17 cellular contexts compared by ENCODE assay signal in genomic region chr7:45020915-45021314, GRCh38. TPM values are rescaled to one million over a fixed set of nuclear protein-coding genes. Genes with fewer than 3 reads are reported as not detected.
DNase-seq lines count a peak whose midpoint lies in the region; ATAC-seq lines count a peak whose summit lies in the region.
"Had no signal": no experiment of that assay in that cellular context is flagged by ENCODE, and none has a peak within 500 bp of the region (broad histone marks: within the 10 kb centered on the region; RNA-seq: fewer than 3 reads in every experiment).

No MANE protein-coding gene starts in this region.

- no peak for DNase-seq in CD8-positive, alpha-beta memory T cell
- no peak for DNase-seq in activated T-helper 2 cell treated with anti-CD3 and anti-CD28 coated beads, Interferon-gamma antibody, Interleukin-2, Interleukin-4, amounts not matched to agents 10 μg/mL and 5 μg/mL and 100 μg/mL, durations not matched to agents 14 hours and 24 hours and 36 hours (ENCODE audit: low spot score)
- DNase-seq in naive B cell, result no peak
- no peak for DNase-seq in effector CD8-positive, alpha-beta T cell (lab: John Stamatoyannopoulos, UW)
- DNase-seq: activated CD4-positive, alpha-beta T cell treated with anti-CD3 and anti-CD28 coated beads for 4 hours; activated naive CD4-positive, alpha-beta T cell; foreskin melanocyte; hippocampal formation; NCI-H1436; pancreas; stimulated activated naive CD4-positive, alpha-beta T cell had no signal

- no peak overlapping the region for H3K4me3 ChIP-seq in BLaER1 treated with 17β-estradiol and CSF1 and Interleukin-3, amounts not matched to agents 10 nM and 100 nM
- no peak overlapping the region for H3K4me3 ChIP-seq in CD8-positive, alpha-beta memory T cell (ENCODE audit: low read length)
- H3K4me3 ChIP-seq: ascending aorta, pancreas, thoracic aorta had no signal

- H4K20me1 ChIP-seq in BLaER1 treated with 17β-estradiol and CSF1 and Interleukin-3, amounts not matched to agents 10 nM and 100 nM, result peaks cover 0 to 72% (median 0%) of the 10 kb centered on the region in 11 experiments; a peak in 5 of 22 replicates

- no peaks in the 10 kb centered on the region for H3K27me3 Mint-ChIP-seq in CD8-positive, alpha-beta memory T cell
- H3K27me3 Mint-ChIP-seq in activated T-helper 2 cell treated with anti-CD3 and anti-CD28 coated beads, Interferon-gamma antibody, Interleukin-2, Interleukin-4, amounts not matched to agents 10 μg/mL and 5 μg/mL and 100 μg/mL, durations not matched to agents 14 hours and 24 hours and 36 hours (ENCODE audit: low read depth), result no peaks in the 10 kb centered on the region
- H3K27me3 Mint-ChIP-seq in naive B cell, result no peaks in the 10 kb centered on the region
- H3K27me3 Mint-ChIP-seq: central memory CD8-positive, alpha-beta T cell had no signal

- POLR2A ChIA-PET in CD8-positive, alpha-beta memory T cell (lab: Charles Lee), result interaction anchor here (1.8 kb wide), 1 partner anchor 19 kb away, joined by 7 read pairs; no protein-coding TSS in a partner anchor

- H3K4me2 ChIP-seq in BLaER1 treated with 17β-estradiol and CSF1 and Interleukin-3, amounts not matched to agents 10 nM and 100 nM, result peak overlapping the region; percentile 21 to 71 (median 46); a peak in 21 of 22 replicates

- H3K36me3 Mint-ChIP-seq in CD8-positive, alpha-beta memory T cell, result peaks cover 7 to 21% (median 10%) of the 10 kb centered on the region in 3 donors
- peaks cover 42% of the 10 kb centered on the region for H3K36me3 Mint-ChIP-seq in activated T-helper 2 cell treated with anti-CD3 and anti-CD28 coated beads, Interferon-gamma antibody, Interleukin-2, Interleukin-4, amounts not matched to agents 10 μg/mL and 5 μg/mL and 100 μg/mL, durations not matched to agents 14 hours and 24 hours and 36 hours (ENCODE audit: low read depth)
- H3K36me3 Mint-ChIP-seq in naive B cell, result peaks cover 9 to 13% of the 10 kb centered on the region in 2 donors

- CTCF ChIA-PET in CD8-positive, alpha-beta memory T cell (lab: Charles Lee), result interaction anchor here (1.0 to 2.9 kb wide), 2 partner anchors 47 to 173 kb away, joined by 3 to 9 read pairs; partner anchors contain the start of gene H2AZ2

- peak overlapping the region in 10 of 11 experiments; percentile 12 to 71 (median 54); a peak in 15 of 22 replicates for H3K27ac ChIP-seq in BLaER1 treated with 17β-estradiol and CSF1 and Interleukin-3, amounts not matched to agents 10 nM and 100 nM
- H3K27ac ChIP-seq in CD8-positive, alpha-beta memory T cell (ENCODE audit: low read depth, low read length), result no peak overlapping the region
- H3K27ac ChIP-seq: ascending aorta, pancreas, thoracic aorta had no signal

- no peak for ATAC-seq in naive B cell (ENCODE audit: low read depth in 2 of 2)
- no peak for ATAC-seq in HG02623 (IDR thresholded peaks at IDR 0.05; ENCODE audit: unreplicated experiment)
- ATAC-seq in GM21619 (IDR thresholded peaks at IDR 0.05; ENCODE audit: unreplicated experiment), result no peak
- ATAC-seq: pancreas had no signal

- H3K4me1 ChIP-seq in BLaER1 treated with 17β-estradiol and CSF1 and Interleukin-3, amounts not matched to agents 10 nM and 100 nM, result peaks cover 34 to 59% (median 45%) of the 10 kb centered on the region in 10 experiments
- H3K4me1 ChIP-seq in CD8-positive, alpha-beta memory T cell (ENCODE audit: insufficient read depth, low read length), result peaks cover 23% of the 10 kb centered on the region
- H3K4me1 ChIP-seq: ascending aorta, pancreas had no signal

- intact Hi-C loops in activated T-helper 2 cell treated with anti-CD3 and anti-CD28 coated beads, Interferon-gamma antibody, Interleukin-2, Interleukin-4, amounts not matched to agents 10 μg/mL and 5 μg/mL and 100 μg/mL, durations not matched to agents 14 hours and 24 hours and 36 hours (cut with micrococcal nuclease), result no loop called here

- H3K4me3 Mint-ChIP-seq in CD8-positive, alpha-beta memory T cell, result no peak overlapping the region
- no peak overlapping the region for H3K4me3 Mint-ChIP-seq in activated T-helper 2 cell treated with anti-CD3 and anti-CD28 coated beads, Interferon-gamma antibody, Interleukin-2, Interleukin-4, amounts not matched to agents 10 μg/mL and 5 μg/mL and 100 μg/mL, durations not matched to agents 14 hours and 24 hours and 36 hours (ENCODE audit: low read depth)
- H3K4me3 Mint-ChIP-seq in naive B cell, result peak overlapping the region in 1 of 8 donors; percentile 26
- H3K4me3 Mint-ChIP-seq: central memory CD8-positive, alpha-beta T cell had no signal

- peaks cover 37 to 61% (median 50%) of the 10 kb centered on the region in 3 donors for H3K4me1 Mint-ChIP-seq in CD8-positive, alpha-beta memory T cell
- peaks cover 38% of the 10 kb centered on the region for H3K4me1 Mint-ChIP-seq in activated T-helper 2 cell treated with anti-CD3 and anti-CD28 coated beads, Interferon-gamma antibody, Interleukin-2, Interleukin-4, amounts not matched to agents 10 μg/mL and 5 μg/mL and 100 μg/mL, durations not matched to agents 14 hours and 24 hours and 36 hours (ENCODE audit: low read depth)
- H3K4me1 Mint-ChIP-seq in naive B cell, result peaks cover 26 to 38% (median 29%) of the 10 kb centered on the region in 3 donors

- no peaks in the 10 kb centered on the region for H3K9me3 Mint-ChIP-seq in CD8-positive, alpha-beta memory T cell
- H3K9me3 Mint-ChIP-seq in activated T-helper 2 cell treated with anti-CD3 and anti-CD28 coated beads, Interferon-gamma antibody, Interleukin-2, Interleukin-4, amounts not matched to agents 10 μg/mL and 5 μg/mL and 100 μg/mL, durations not matched to agents 14 hours and 24 hours and 36 hours, result no peaks in the 10 kb centered on the region
- no peaks in the 10 kb centered on the region for H3K9me3 Mint-ChIP-seq in naive B cell
- H3K9me3 Mint-ChIP-seq: central memory CD8-positive, alpha-beta T cell had no signal

- H3K27ac Mint-ChIP-seq in CD8-positive, alpha-beta memory T cell, result peak overlapping the region in 5 of 8 donors; percentile 51 to 66 (median 57)
- peak overlapping the region; percentile 69 for H3K27ac Mint-ChIP-seq in activated T-helper 2 cell treated with anti-CD3 and anti-CD28 coated beads, Interferon-gamma antibody, Interleukin-2, Interleukin-4, amounts not matched to agents 10 μg/mL and 5 μg/mL and 100 μg/mL, durations not matched to agents 14 hours and 24 hours and 36 hours
- H3K27ac Mint-ChIP-seq in naive B cell, result peak overlapping the region in 4 of 6 donors; percentile 12 to 86 (median 58)

- H3K27me3 ChIP-seq in BLaER1 treated with 17β-estradiol and CSF1 and Interleukin-3, amounts not matched to agents 10 nM and 100 nM, result no peaks in the 10 kb centered on the region
- no peaks in the 10 kb centered on the region for H3K27me3 ChIP-seq in CD8-positive, alpha-beta memory T cell (ENCODE audit: insufficient read depth, low read length, poor library complexity, severe bottlenecking)
- H3K27me3 ChIP-seq: ascending aorta, pancreas had no signal

- peaks cover 0 to 34% (median 12%) of the 10 kb centered on the region in 11 experiments; a peak in 17 of 22 replicates for H3K9me3 ChIP-seq in BLaER1 treated with 17β-estradiol and CSF1 and Interleukin-3, amounts not matched to agents 10 nM and 100 nM (replicated peaks in 1 of 11)
- no peaks in the 10 kb centered on the region for H3K9me3 ChIP-seq in CD8-positive, alpha-beta memory T cell (ENCODE audit: low read length)
- H3K9me3 ChIP-seq: ascending aorta, pancreas, thoracic aorta had no signal

- peak overlapping the region in 7 of 11 experiments; percentile 5 to 52 (median 36); a peak in 7 of 22 replicates for H3K9ac ChIP-seq in BLaER1 treated with 17β-estradiol and CSF1 and Interleukin-3, amounts not matched to agents 10 nM and 100 nM

- H3K36me3 ChIP-seq in BLaER1 treated with 17β-estradiol and CSF1 and Interleukin-3, amounts not matched to agents 10 nM and 100 nM, result peaks cover 15 to 44% (median 28%) of the 10 kb centered on the region in 11 experiments; a peak in 21 of 22 replicates
- H3K36me3 ChIP-seq in CD8-positive, alpha-beta memory T cell (ENCODE audit: insufficient read depth, low read length), result no peaks in the 10 kb centered on the region
- H3K36me3 ChIP-seq: ascending aorta, pancreas, thoracic aorta had no signal

RNA-seq across cellular contexts. Expression of gene CCM2, which starts 20.9 kb away (rescaled TPM):
- total RNA-seq in CD8-positive, alpha-beta memory T cell, result 10 to 100 TPM; 70.6 to 74.8 TPM
- polyA plus RNA-seq in CD8-positive, alpha-beta memory T cell, result 81.1 TPM
- total RNA-seq in activated T-helper 2 cell treated with anti-CD3 and anti-CD28 coated beads, Interferon-gamma antibody, Interleukin-2, Interleukin-4, amounts not matched to agents 10 μg/mL and 5 μg/mL and 100 μg/mL, durations not matched to agents 14 hours and 24 hours and 36 hours, result 61.3 and 61.7 TPM in 2 replicates
- 100 to 1,000 TPM in 2 of 6 donors, 10 to 100 TPM in 4; 69.3 to 136 (median 77.3) TPM for polyA plus RNA-seq in naive B cell (ENCODE audit: low read depth in 6 of 6)

RNA-seq across cellular contexts. Expression of gene MYO1G, which starts 42.1 kb away (rescaled TPM):
- 100 to 1,000 TPM; 363 to 374 TPM for total RNA-seq in CD8-positive, alpha-beta memory T cell
- polyA plus RNA-seq in CD8-positive, alpha-beta memory T cell, result 182 TPM
- 442 and 450 TPM in 2 replicates for total RNA-seq in activated T-helper 2 cell treated with anti-CD3 and anti-CD28 coated beads, Interferon-gamma antibody, Interleukin-2, Interleukin-4, amounts not matched to agents 10 μg/mL and 5 μg/mL and 100 μg/mL, durations not matched to agents 14 hours and 24 hours and 36 hours
- 100 to 1,000 TPM in 3 of 6 donors, 10 to 100 TPM in 3; 83.1 to 151 (median 99.6) TPM for polyA plus RNA-seq in naive B cell (ENCODE audit: low read depth in 6 of 6)
